In genomic region chr6:144741659-144742058, GRCh38 we compare ENCODE assay signal across 10 cellular contexts.
"Had no signal": no experiment of that assay in that cellular context is flagged by ENCODE, and none has a peak within 500 bp of the region (broad histone marks: within the 10 kb centered on the region; RNA-seq: fewer than 3 reads in every experiment).

No MANE protein-coding gene starts in this region.

- H3K27me3 Mint-ChIP-seq: activated CD4-positive, alpha-beta memory T cell treated with anti-CD3 and anti-CD28 coated beads, Interleukin-2, amount 10 ng/mL, durations not matched to agents 7 days and 5 days had no signal

- ATAC-seq: heart right ventricle had no signal

- H3K27ac Mint-ChIP-seq: activated CD4-positive, alpha-beta memory T cell treated with anti-CD3 and anti-CD28 coated beads, Interleukin-2, amount 10 ng/mL, durations not matched to agents 7 days and 5 days; activated naive CD4-positive, alpha-beta T cell treated with anti-CD3 and anti-CD28 coated beads for 36 hours had no signal

- H3K4me1 ChIP-seq: left ventricle myocardium inferior had no signal

- H2AFZ ChIP-seq: parathyroid adenoma had no signal

- DNase-seq: activated CD4-positive, alpha-beta memory T cell treated with anti-CD3 and anti-CD28 coated beads, Interleukin-2, amount 10 ng/mL, durations not matched to agents 7 days and 5 days; activated CD8-positive, alpha-beta memory T cell treated with anti-CD3 and anti-CD28 coated beads, Interleukin-2, amount 50 U/mL, for 4 hours; activated naive CD4-positive, alpha-beta T cell treated with anti-CD3 and anti-CD28 coated beads for 36 hours; foreskin melanocyte; heart right ventricle; left ventricle myocardium inferior; T1000; tibial artery had no signal

- H3K27ac ChIP-seq: cardiac muscle cell, heart right ventricle, left ventricle myocardium inferior, parathyroid adenoma, tibial artery had no signal

- H3K9me3 Mint-ChIP-seq: activated CD4-positive, alpha-beta memory T cell treated with anti-CD3 and anti-CD28 coated beads, Interleukin-2, amount 10 ng/mL, durations not matched to agents 7 days and 5 days; activated naive CD4-positive, alpha-beta T cell treated with anti-CD3 and anti-CD28 coated beads for 36 hours had no signal

- H3K79me2 ChIP-seq: parathyroid adenoma had no signal

- H3K4me3 Mint-ChIP-seq: activated CD4-positive, alpha-beta memory T cell treated with anti-CD3 and anti-CD28 coated beads, Interleukin-2, amount 10 ng/mL, durations not matched to agents 7 days and 5 days; activated naive CD4-positive, alpha-beta T cell treated with anti-CD3 and anti-CD28 coated beads for 36 hours had no signal

- H3K4me1 Mint-ChIP-seq: activated CD4-positive, alpha-beta memory T cell treated with anti-CD3 and anti-CD28 coated beads, Interleukin-2, amount 10 ng/mL, durations not matched to agents 7 days and 5 days had no signal

- H3K9me3 ChIP-seq: heart right ventricle, left ventricle myocardium inferior, tibial artery had no signal

- H3K27me3 ChIP-seq: cardiac muscle cell, heart right ventricle, tibial artery had no signal

- H3K9ac ChIP-seq: parathyroid adenoma had no signal
